Comparison of ENCODE assay signal across 1 cellular context in genomic region chr1:110963666-110964399, GRCh38.
TF ChIP-seq lines count a peak whose summit lies in the region.

Gene LRIF1 (minus strand): TSS chr1:110963922. CDS start chr1:110963688, 234 bp downstream.

TF ChIP-seq in HepG2, 621 proteins besides CTCF, POLR2A, EP300 and RAD21 (continued from another document and continues in another):
- TF ChIP-seq HOMEZ (CRISPR knock-in tag; IDR thresholded peaks at IDR 0.05; ENCODE audit: low read depth) (peak; percentile 68; the same call in 1 of the 2 replicates), ZNF251 (CRISPR knock-in tag; IDR thresholded peaks at IDR 0.05) (no peak), ATF7 (IDR thresholded peaks at IDR 0.05) (peak; percentile 79), ATF7 (CRISPR knock-in tag; IDR thresholded peaks at IDR 0.05) (no peak), POLR2G (IDR thresholded peaks at IDR 0.05; ENCODE audit: low read depth, low read length) (peak; percentile 97), LBX2 (CRISPR knock-in tag; IDR thresholded peaks at IDR 0.05; ENCODE audit: borderline replicate concordance) (no peak), ZNF574 (CRISPR knock-in tag; IDR thresholded peaks at IDR 0.05) (peak; percentile 82), ZNF543 (CRISPR knock-in tag; IDR thresholded peaks at IDR 0.05) (no peak), ZNF547 (CRISPR knock-in tag; IDR thresholded peaks at IDR 0.05) (0 out of 2 replicates have a peak, but pooled peaks have one; percentile 2), ZBTB8A (CRISPR knock-in tag; IDR thresholded peaks at IDR 0.05; ENCODE audit: borderline replicate concordance, low read depth) (0 out of 2 replicates have a peak, but pooled peaks have one; percentile 2), ZBTB2 (CRISPR knock-in tag; IDR thresholded peaks at IDR 0.05; ENCODE audit: low read depth) (no peak), GMEB2 (CRISPR knock-in tag; IDR thresholded peaks at IDR 0.05; ENCODE audit: low read depth) (peak; percentile 26; the same call in 1 of the 2 replicates), MIER3 (CRISPR knock-in tag; IDR thresholded peaks at IDR 0.05; ENCODE audit: borderline replicate concordance) (0 out of 2 replicates have a peak, but pooled peaks have one; percentile 41), DPF2 (CRISPR knock-in tag; IDR thresholded peaks at IDR 0.05; ENCODE audit: borderline replicate concordance, low read depth) (no peak), HBP1 (CRISPR knock-in tag; IDR thresholded peaks at IDR 0.05; ENCODE audit: low read depth) (peak; percentile 72; the same call in 1 of the 2 replicates), MXI1 (IDR thresholded peaks at IDR 0.05; ENCODE audit: borderline replicate concordance, low read depth, low read length) (peak; percentile 58; the same call in 2 of the 3 replicates), ELF4 (CRISPR knock-in tag; IDR thresholded peaks at IDR 0.05; ENCODE audit: borderline replicate concordance) (no peak), ZNF780A (CRISPR knock-in tag; IDR thresholded peaks at IDR 0.05) (no peak), ZBTB14 (CRISPR knock-in tag; IDR thresholded peaks at IDR 0.05) (no peak), BORCS8-MEF2B (CRISPR knock-in tag; IDR thresholded peaks at IDR 0.05) (peak; percentile 70; the same call in 1 of the 2 replicates), ZNF607 (CRISPR knock-in tag; IDR thresholded peaks at IDR 0.05; ENCODE audit: borderline replicate concordance) (peak; percentile 11; the same call in 1 of the 2 replicates), ZNF318 (CRISPR knock-in tag; IDR thresholded peaks at IDR 0.05) (0 out of 2 replicates have a peak, but pooled peaks have one; percentile 13), ZNF629 (CRISPR knock-in tag; conservative IDR thresholded peaks at IDR 0.05) (no peak; the same call in 1 of the 2 replicates), HOXA7 (CRISPR knock-in tag; IDR thresholded peaks at IDR 0.05) (no peak), ZBTB3 (CRISPR knock-in tag; IDR thresholded peaks at IDR 0.05; ENCODE audit: borderline replicate concordance, low read depth) (no peak), AFF4 (CRISPR knock-in tag; IDR thresholded peaks at IDR 0.05) (no peak), KLF9 (CRISPR knock-in tag; IDR thresholded peaks at IDR 0.05; ENCODE audit: low read depth) (no peak), ATF7-NPFF (CRISPR knock-in tag; IDR thresholded peaks at IDR 0.05; ENCODE audit: low read depth) (peak; percentile 41; the same call in 1 of the 2 replicates), MTF2 (CRISPR knock-in tag; IDR thresholded peaks at IDR 0.05; ENCODE audit: borderline replicate concordance) (no peak), ZNF563 (CRISPR knock-in tag; IDR thresholded peaks at IDR 0.05) (peak; percentile 59; the same call in 1 of the 2 replicates)
